ENCODE assay signal across 8 cellular contexts in the genomic region with DNA sequence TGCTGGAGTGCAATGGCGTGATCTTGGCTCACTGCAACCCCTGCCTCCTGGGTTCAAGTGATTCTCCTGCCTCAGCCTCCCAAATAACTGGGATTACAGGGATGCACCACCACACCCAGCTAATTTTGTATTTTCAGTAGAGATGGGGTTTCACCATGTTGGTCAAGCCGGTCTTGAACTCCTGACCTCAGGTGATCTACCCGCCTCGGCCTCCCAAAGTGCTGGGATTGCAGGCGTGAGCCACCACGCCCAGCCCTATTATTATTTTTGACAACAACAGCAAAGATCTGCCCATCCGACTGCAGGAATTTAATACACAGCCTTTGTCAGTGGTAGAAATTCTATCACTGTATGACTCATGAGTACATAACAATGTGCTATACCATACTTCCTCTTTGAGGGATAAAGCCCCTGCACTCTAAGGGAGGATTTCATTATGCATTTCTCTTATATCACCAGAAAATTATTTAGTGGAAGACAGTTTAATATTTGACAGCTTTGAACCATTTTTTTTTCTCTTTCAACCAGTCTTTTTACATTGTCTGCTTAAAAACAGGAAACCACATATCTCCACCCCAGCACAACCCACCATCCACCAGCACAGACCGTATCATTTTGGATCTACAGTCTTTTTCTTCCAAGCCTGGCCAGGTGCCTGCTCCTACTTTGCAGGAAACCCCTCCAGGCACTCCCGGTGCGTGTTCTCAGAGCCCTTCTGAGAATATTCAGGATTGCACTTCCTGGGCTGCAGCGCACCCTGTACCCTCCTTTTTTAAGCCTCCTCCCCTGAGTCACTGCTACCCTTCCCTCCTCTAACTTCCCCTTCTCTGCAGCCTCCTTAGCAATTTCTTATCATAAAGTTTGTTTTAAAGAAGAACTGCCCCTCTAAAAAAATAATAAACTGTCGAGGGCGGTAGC. TPM values are rescaled to one million over a fixed set of nuclear protein-coding genes. Genes with fewer than 3 reads are reported as not detected.
DNase-seq lines count a peak whose midpoint lies in the region; ATAC-seq and TF ChIP-seq lines count a peak whose summit lies in the region.

No MANE protein-coding gene starts in this region.

- H4K20me1 ChIP-seq in GM23338 (replicated peaks; ENCODE audit: insufficient read depth), result no peaks in the 10 kb centered on the region

- no peaks in the 10 kb centered on the region for H3K9me3 Mint-ChIP-seq in GM23338
- H3K9me3 Mint-ChIP-seq in stimulated activated effector memory CD8-positive, alpha-beta T cell treated with anti-CD3 and anti-CD28 coated beads, Interleukin-12 subunit alpha, Interleukin-12 subunit beta, amount 100 ng/mL, for 72 hours, result no peaks in the 10 kb centered on the region

- ATAC-seq in GM23338 (peak; percentile 77), heart right ventricle (peak; percentile 50 to 90 (median 78))
- peak; percentile 68 for ATAC-seq in stimulated activated effector memory CD8-positive, alpha-beta T cell treated with anti-CD3 and anti-CD28 coated beads, Interleukin-12 subunit alpha, Interleukin-12 subunit beta, amount 100 ng/mL, for 72 hours

- H3K4me3 Mint-ChIP-seq in GM23338, result no peak overlapping the region
- H3K4me3 Mint-ChIP-seq in stimulated activated effector memory CD8-positive, alpha-beta T cell treated with anti-CD3 and anti-CD28 coated beads, Interleukin-12 subunit alpha, Interleukin-12 subunit beta, amount 100 ng/mL, for 72 hours, result peak overlapping the region; percentile 96

- H3K36me3 ChIP-seq in GM23338 (ENCODE audit: insufficient read depth), result no peaks in the 10 kb centered on the region
- H3K36me3 ChIP-seq in KOPT-K1 (ENCODE audit: insufficient read depth, low read length), result peaks cover 43% of the 10 kb centered on the region
- H3K36me3 ChIP-seq in heart right ventricle, result no peaks in the 10 kb centered on the region
- H3K36me3 ChIP-seq in HAP-1 (replicated peaks), result no peaks in the 10 kb centered on the region

- H3K27me3 Mint-ChIP-seq in GM23338 (ENCODE audit: insufficient read depth, low read depth, poor library complexity), result no peaks in the 10 kb centered on the region

- no peaks in the 10 kb centered on the region for H3K9me3 ChIP-seq in KOPT-K1 (ENCODE audit: insufficient read depth, low read length, poor library complexity, severe bottlenecking)
- H3K9me3 ChIP-seq in heart right ventricle, result no peaks in the 10 kb centered on the region
- no peaks in the 10 kb centered on the region for H3K9me3 ChIP-seq in HAP-1

- no peaks in the 10 kb centered on the region for H3K79me2 ChIP-seq in GM23338 (replicated peaks; ENCODE audit: insufficient read depth)

- no peaks in the 10 kb centered on the region for H3K27me3 ChIP-seq in GM23338 (ENCODE audit: insufficient read depth)
- H3K27me3 ChIP-seq in heart right ventricle, result no peaks in the 10 kb centered on the region
- H3K27me3 ChIP-seq in HAP-1 (ENCODE audit: low read depth), result peaks cover 22% of the 10 kb centered on the region

- H3K9me2 ChIP-seq in GM23338 (ENCODE audit: insufficient read depth), result no peaks in the 10 kb centered on the region; the same call in 1 of the 2 replicates

- no peaks in the 10 kb centered on the region for H3K36me3 Mint-ChIP-seq in GM23338 (ENCODE audit: low read depth)
- peaks cover 54% of the 10 kb centered on the region for H3K36me3 Mint-ChIP-seq in stimulated activated effector memory CD8-positive, alpha-beta T cell treated with anti-CD3 and anti-CD28 coated beads, Interleukin-12 subunit alpha, Interleukin-12 subunit beta, amount 100 ng/mL, for 72 hours

- peak overlapping the region; percentile 98 for H3K4me3 ChIP-seq in GM12865 (ENCODE audit: low read depth, low read length)
- no peak overlapping the region for H3K4me3 ChIP-seq in GM23338
- H3K4me3 ChIP-seq in heart right ventricle, result peak overlapping the region; percentile 13 to 73 (median 52)
- H3K4me3 ChIP-seq in HAP-1, result no peak overlapping the region

- no peak for TF ChIP-seq CTCF in GM12865 (IDR thresholded peaks at IDR 0.05; ENCODE audit: insufficient read depth, low read depth, low read length, missing control alignments)
- no peak for TF ChIP-seq CTCF in GM23338 (conservative IDR thresholded peaks at IDR 0.05; ENCODE audit: low read depth in 2 of 2)
- no peak for TF ChIP-seq CTCF in heart right ventricle (IDR thresholded peaks at IDR 0.05)

- H3F3A ChIP-seq in GM23338 (replicated peaks; ENCODE audit: low read depth), result no peaks in the 10 kb centered on the region

- in situ Hi-C loops in HAP-1 (cut with MboI; ENCODE audit: low sequenced_read_pairs), result no loop called here

- DNase-seq in GM12865 (ENCODE audit: low read depth) (peak; percentile 53), GM23338 (ENCODE audit: low spot score) (peak; percentile 29), activated T-helper 1 cell treated with Interleukin-2 at 50 U/mL for 16 hours (ENCODE audit: low read depth) (peak; percentile 35), heart right ventricle (peak; percentile 42 to 60), GM19238 (ENCODE audit: insufficient read length, low spot score) (no peak), HAP-1 (ENCODE audit: low spot score in 2 of 2) (no peak)
- DNase-seq in stimulated activated effector memory CD8-positive, alpha-beta T cell treated with anti-CD3 and anti-CD28 coated beads, Interleukin-12 subunit alpha, Interleukin-12 subunit beta, amount 100 ng/mL, for 72 hours (ENCODE audit: low spot score in 2 of 2), result no peak

- H3K4me1 Mint-ChIP-seq in GM23338, result peaks cover 18% of the 10 kb centered on the region
- peaks cover 54% of the 10 kb centered on the region for H3K4me1 Mint-ChIP-seq in stimulated activated effector memory CD8-positive, alpha-beta T cell treated with anti-CD3 and anti-CD28 coated beads, Interleukin-12 subunit alpha, Interleukin-12 subunit beta, amount 100 ng/mL, for 72 hours

- peak overlapping the region; percentile 50; the same call in 1 of the 2 replicates for H3K4me2 ChIP-seq in GM23338

- WGBS in heart right ventricle, 2 donors, result 36 to 51% methylated on average over 13 of the region's 13 CpGs

- H3K27ac Mint-ChIP-seq in GM23338, result 0 out of 2 replicates have a peak overlapping the region, but pooled peaks have one; percentile 35
- H3K27ac Mint-ChIP-seq in stimulated activated effector memory CD8-positive, alpha-beta T cell treated with anti-CD3 and anti-CD28 coated beads, Interleukin-12 subunit alpha, Interleukin-12 subunit beta, amount 100 ng/mL, for 72 hours, result peak overlapping the region; percentile 96

- H3K4me1 ChIP-seq in GM23338 (ENCODE audit: insufficient read depth), result no peaks in the 10 kb centered on the region
- H3K4me1 ChIP-seq in heart right ventricle, result peaks cover 0 to 86% (median 59%) of the 10 kb centered on the region in 9 donors
- H3K4me1 ChIP-seq in HAP-1, result no peaks in the 10 kb centered on the region

- peak overlapping the region; percentile 50; the same call in 1 of the 2 replicates for H2AFZ ChIP-seq in GM23338

- intact Hi-C loops in heart right ventricle (cut with DNase I), result loop anchor here in 2 of 10 donors (2.0 kb wide), 1 partner anchor 76 kb away; a partner anchor contains a TSS

- H3K27ac ChIP-seq in GM23338 (ENCODE audit: low read depth) (no peak overlapping the region), KOPT-K1 (ENCODE audit: low read depth, low read length, poor library complexity, severe bottlenecking) (peak overlapping the region; percentile 99), heart right ventricle (peak overlapping the region; percentile 76 to 95 (median 84))

TF ChIP-seq in GM23338, 12 proteins besides CTCF, POLR2A, EP300 and RAD21 (continues in another document):
- TF ChIP-seq ZNF331 (CRISPR knock-in tag; IDR thresholded peaks at IDR 0.05; ENCODE audit: low read depth), result no peak

RNA-seq across cellular contexts. Expression of a gene that starts 0.6 kb away (rescaled TPM):
- total RNA-seq in GM23338 (2014; rRNA removed; shearing (Covaris generic)), result not detected in 2 replicates
- polyA plus RNA-seq in GM23338 (2016; fragmentation: Nextera tagmentation; extraction: Ambion mirVana) (0.89 and 1.8 TPM in 2 replicates), heart right ventricle (100 to 1,000 TPM; 114 to 144 TPM)
- 100 to 1,000 TPM in 1 of 10 donors, 10 to 100 TPM in 9; 28.1 to 150 (median 37.9) TPM for total RNA-seq in heart right ventricle

RNA-seq across cellular contexts. Expression of a gene that starts 12.0 kb away (rescaled TPM):
- total RNA-seq in GM23338 (2014; rRNA removed; shearing (Covaris generic)), result not detected in 2 replicates
- polyA plus RNA-seq in GM23338 (2016; fragmentation: Nextera tagmentation; extraction: Ambion mirVana), result not detected in 2 replicates
- not detected for total RNA-seq in heart right ventricle
- not detected for polyA plus RNA-seq in heart right ventricle

RNA-seq across cellular contexts. Expression of a gene that starts 22.5 kb away (rescaled TPM):
- not detected in 2 replicates for total RNA-seq in GM23338 (2014; rRNA removed; shearing (Covaris generic))
- polyA plus RNA-seq in GM23338 (2016; fragmentation: Nextera tagmentation; extraction: Ambion mirVana) (not detected in 2 replicates), heart right ventricle (under 1 TPM; 0.20 to 0.44 TPM)
- total RNA-seq in heart right ventricle, result under 1 TPM in 8 of 10 donors, not detected in 2; 0.14 to 0.79 (median 0.28) TPM

Comparison
In these comparisons a context has a peak if more than half of its experiments do, and no peak if none do; other contexts are left out.
1. DNase-seq: peak in GM12865 (single experiment), GM23338 (single experiment), activated T-helper 1 cell treated with Interleukin-2 at 50 U/mL for 16 hours (single experiment) and heart right ventricle (2 of 2); none in stimulated activated effector memory CD8-positive, alpha-beta T cell treated with anti-CD3 and anti-CD28 coated beads, Interleukin-12 subunit alpha, Interleukin-12 subunit beta, amount 100 ng/mL, for 72 hours (0 of 2), GM19238 (single experiment) and HAP-1 (0 of 2).
2. H3K4me3 ChIP-seq: peak in GM12865 (single experiment) and heart right ventricle (10 of 10); none in GM23338 (single experiment) and HAP-1 (single experiment).
3. RNA of a gene that starts 0.6 kb away (total RNA-seq): 28.1 to 150 TPM in heart right ventricle; not detected in GM23338; every median in the first group is over 10 times any median in the second.
4. Peak in every context shown above with its lines, with median percentiles within 50 percentile points of each other: ATAC-seq.